In genomic region chr2:197116306-197116879, GRCh38 we compare ENCODE assay signal across 18 cellular contexts.
DNase-seq lines count a peak whose midpoint lies in the region; ATAC-seq and TF ChIP-seq lines count a peak whose summit lies in the region.
"Had no signal": no experiment of that assay in that cellular context is flagged by ENCODE, and none has a peak within 500 bp of the region (broad histone marks: within the 10 kb centered on the region; RNA-seq: fewer than 3 reads in every experiment).

No MANE protein-coding gene starts in this region.

- H3K36me3 ChIP-seq in GM23338 (ENCODE audit: insufficient read depth) = no peaks in the 10 kb centered on the region

- H3K4me1 Mint-ChIP-seq in T-helper 2 cell treated with Interferon-gamma antibody and Interleukin-4, amounts not matched to agents 5 μg/mL and 100 μg/mL, for 36 hours (ENCODE audit: low read depth) = peaks cover 28% of the 10 kb centered on the region
- H3K4me1 Mint-ChIP-seq in GM23338 = no peaks in the 10 kb centered on the region; the same call in 2 of the 3 replicates
- H3K4me1 Mint-ChIP-seq in natural killer cell treated with Interleukin-12 subunit alpha and Interleukin-12 subunit beta and Interleukin-15 and Interleukin-18, amount 100 ng/mL, for 72 hours (ENCODE audit: low read depth in 2 of 2) = peaks cover 35 to 46% of the 10 kb centered on the region in 2 donors
- H3K4me1 Mint-ChIP-seq: endodermal cell had no signal

- no peaks in the 10 kb centered on the region for H3K27me3 Mint-ChIP-seq in T-helper 2 cell treated with Interferon-gamma antibody and Interleukin-4, amounts not matched to agents 5 μg/mL and 100 μg/mL, for 36 hours (ENCODE audit: low read depth)
- no peaks in the 10 kb centered on the region for H3K27me3 Mint-ChIP-seq in GM23338 (ENCODE audit: insufficient read depth, low read depth, poor library complexity)
- H3K27me3 Mint-ChIP-seq in natural killer cell treated with Interleukin-12 subunit alpha and Interleukin-12 subunit beta and Interleukin-15 and Interleukin-18, amount 100 ng/mL, for 72 hours = no peaks in the 10 kb centered on the region

- H3K4me1 ChIP-seq in GM23338 (ENCODE audit: insufficient read depth) = 0 out of 2 replicates have a peak, but pooled peaks cover under 1% of the 10 kb centered on the region
- H3K4me1 ChIP-seq: right lobe of liver had no signal

- H4K20me1 ChIP-seq in GM23338 (replicated peaks; ENCODE audit: insufficient read depth) = no peaks in the 10 kb centered on the region

- H3K4me2 ChIP-seq in GM23338 = no peak overlapping the region

- H3K27me3 ChIP-seq in GM23338 (ENCODE audit: insufficient read depth) = no peaks in the 10 kb centered on the region
- H3K27me3 ChIP-seq: left lung, right lobe of liver had no signal

- H3K27ac Mint-ChIP-seq in T-helper 2 cell treated with Interferon-gamma antibody and Interleukin-4, amounts not matched to agents 5 μg/mL and 100 μg/mL, for 36 hours = peak overlapping the region; percentile 47
- H3K27ac Mint-ChIP-seq in GM23338 = no peak overlapping the region
- H3K27ac Mint-ChIP-seq in activated naive CD4-positive, alpha-beta T cell treated with anti-CD3 and anti-CD28 coated beads, Interleukin-2, amount 50 U/mL, for 72 hours = peak overlapping the region; percentile 58 to 77
- peak overlapping the region; percentile 14 to 41 for H3K27ac Mint-ChIP-seq in natural killer cell treated with Interleukin-12 subunit alpha and Interleukin-12 subunit beta and Interleukin-15 and Interleukin-18, amount 100 ng/mL, for 72 hours
- H3K27ac Mint-ChIP-seq: endodermal cell had no signal

- H3K4me3 ChIP-seq in GM23338 = no peak overlapping the region
- H3K4me3 ChIP-seq: left lung, right lobe of liver had no signal

- 0 out of 2 replicates have a peak overlapping the region, but pooled peaks have one; percentile 38 for H2AFZ ChIP-seq in GM23338

- peaks cover 52% of the 10 kb centered on the region for H3K36me3 Mint-ChIP-seq in T-helper 2 cell treated with Interferon-gamma antibody and Interleukin-4, amounts not matched to agents 5 μg/mL and 100 μg/mL, for 36 hours (ENCODE audit: low read depth)
- H3K36me3 Mint-ChIP-seq in GM23338 (ENCODE audit: low read depth) = no peaks in the 10 kb centered on the region
- H3K36me3 Mint-ChIP-seq in activated naive CD4-positive, alpha-beta T cell treated with anti-CD3 and anti-CD28 coated beads, Interleukin-2, amount 50 U/mL, for 72 hours = peaks cover 12 to 24% of the 10 kb centered on the region in 2 donors
- peaks cover 37% of the 10 kb centered on the region for H3K36me3 Mint-ChIP-seq in natural killer cell treated with Interleukin-12 subunit alpha and Interleukin-12 subunit beta and Interleukin-15 and Interleukin-18, amount 100 ng/mL, for 72 hours

- no peak for DNase-seq in T-helper 2 cell treated with Interferon-gamma antibody and Interleukin-4, amounts not matched to agents 5 μg/mL and 100 μg/mL, for 36 hours (ENCODE audit: low spot score)
- no peak for DNase-seq in T-helper 2 cell
- no peak for DNase-seq in GM23338 (ENCODE audit: low spot score)
- DNase-seq in activated naive CD4-positive, alpha-beta T cell treated with anti-CD3 and anti-CD28 coated beads, Interleukin-2, amount 50 U/mL, for 72 hours (ENCODE audit: low spot score in 2 of 2) = no peak
- no peak for DNase-seq in natural killer cell treated with Interleukin-12 subunit alpha and Interleukin-12 subunit beta and Interleukin-15 and Interleukin-18, amount 100 ng/mL, for 72 hours (ENCODE audit: low spot score)
- DNase-seq in putamen (ENCODE audit: low spot score) = no peak
- DNase-seq: 8988T; activated CD4-positive, alpha-beta T cell treated with anti-CD3 and anti-CD28 coated beads, Interleukin-2, amount 50 U/mL, for 4 hours; activated effector memory CD4-positive, alpha-beta T cell treated with anti-CD3 and anti-CD28 coated beads, Interleukin-2, amount 50 U/mL, for 16 hours; endodermal cell; left lung; NCI-H1092; NCI-H2081; NCI-H446 treated with DMSO at 0.1 percent for 48 hours; right lobe of liver had no signal

- no peak for TF ChIP-seq CTCF in GM23338 (conservative IDR thresholded peaks at IDR 0.05; ENCODE audit: low read depth in 2 of 2)

- H3K27ac ChIP-seq in GM23338 (ENCODE audit: low read depth) = no peak overlapping the region
- H3K27ac ChIP-seq: left lung, right lobe of liver had no signal

- no peaks in the 10 kb centered on the region for H3F3A ChIP-seq in GM23338 (replicated peaks; ENCODE audit: low read depth)

- H3K4me3 Mint-ChIP-seq in T-helper 2 cell treated with Interferon-gamma antibody and Interleukin-4, amounts not matched to agents 5 μg/mL and 100 μg/mL, for 36 hours = no peak overlapping the region
- H3K4me3 Mint-ChIP-seq in GM23338 = no peak overlapping the region
- no peak overlapping the region for H3K4me3 Mint-ChIP-seq in natural killer cell treated with Interleukin-12 subunit alpha and Interleukin-12 subunit beta and Interleukin-15 and Interleukin-18, amount 100 ng/mL, for 72 hours
- H3K4me3 Mint-ChIP-seq: endodermal cell had no signal

- H3K79me2 ChIP-seq in GM23338 (replicated peaks; ENCODE audit: insufficient read depth) = no peaks in the 10 kb centered on the region

- no peaks in the 10 kb centered on the region for H3K9me3 Mint-ChIP-seq in T-helper 2 cell treated with Interferon-gamma antibody and Interleukin-4, amounts not matched to agents 5 μg/mL and 100 μg/mL, for 36 hours
- H3K9me3 Mint-ChIP-seq in GM23338 = no peaks in the 10 kb centered on the region
- H3K9me3 Mint-ChIP-seq in activated naive CD4-positive, alpha-beta T cell treated with anti-CD3 and anti-CD28 coated beads, Interleukin-2, amount 50 U/mL, for 72 hours = no peaks in the 10 kb centered on the region
- no peaks in the 10 kb centered on the region for H3K9me3 Mint-ChIP-seq in natural killer cell treated with Interleukin-12 subunit alpha and Interleukin-12 subunit beta and Interleukin-15 and Interleukin-18, amount 100 ng/mL, for 72 hours
- H3K9me3 Mint-ChIP-seq: endodermal cell had no signal

- H3K9me2 ChIP-seq in GM23338 (ENCODE audit: insufficient read depth) = no peaks in the 10 kb centered on the region

- ATAC-seq in GM23338 (no peak), HG03025 (IDR thresholded peaks at IDR 0.05; ENCODE audit: low FRiP score, unreplicated experiment) (no peak), GM21360 (IDR thresholded peaks at IDR 0.05; ENCODE audit: unreplicated experiment) (no peak)
- ATAC-seq in activated naive CD4-positive, alpha-beta T cell treated with anti-CD3 and anti-CD28 coated beads, Interleukin-2, amount 50 U/mL, for 72 hours = peak in 1 of 2 donors; percentile 18
- no peak for ATAC-seq in natural killer cell treated with Interleukin-12 subunit alpha and Interleukin-12 subunit beta and Interleukin-15 and Interleukin-18, amount 100 ng/mL, for 72 hours
- ATAC-seq: left lung, SK-N-SH treated with all-trans-retinoic acid at 6 μM for 48 hours had no signal

TF ChIP-seq in GM23338, 12 proteins besides CTCF, POLR2A, EP300 and RAD21:
- TF ChIP-seq, protein P1, sequence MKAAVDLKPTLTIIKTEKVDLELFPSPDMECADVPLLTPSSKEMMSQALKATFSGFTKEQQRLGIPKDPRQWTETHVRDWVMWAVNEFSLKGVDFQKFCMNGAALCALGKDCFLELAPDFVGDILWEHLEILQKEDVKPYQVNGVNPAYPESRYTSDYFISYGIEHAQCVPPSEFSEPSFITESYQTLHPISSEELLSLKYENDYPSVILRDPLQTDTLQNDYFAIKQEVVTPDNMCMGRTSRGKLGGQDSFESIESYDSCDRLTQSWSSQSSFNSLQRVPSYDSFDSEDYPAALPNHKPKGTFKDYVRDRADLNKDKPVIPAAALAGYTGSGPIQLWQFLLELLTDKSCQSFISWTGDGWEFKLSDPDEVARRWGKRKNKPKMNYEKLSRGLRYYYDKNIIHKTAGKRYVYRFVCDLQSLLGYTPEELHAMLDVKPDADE (IDR thresholded peaks at IDR 0.05) = no peak
- TF ChIP-seq NANOG (IDR thresholded peaks at IDR 0.05; ENCODE audit: borderline replicate concordance) (no peak), ZNF331 (CRISPR knock-in tag; IDR thresholded peaks at IDR 0.05; ENCODE audit: low read depth) (no peak), EZH2 (IDR thresholded peaks at IDR 0.05; ENCODE audit: low read depth, unreplicated experiment) (no peak), STAT1 (IDR thresholded peaks at IDR 0.05; ENCODE audit: unreplicated experiment) (no peak), EZH2phosphoT487 (IDR thresholded peaks at IDR 0.05; ENCODE audit: unreplicated experiment) (no peak)
